In genomic region chr11:78139422-78140391, GRCh38 we compare ENCODE assay signal across 1 cellular context.
TF ChIP-seq lines count a peak whose summit lies in the region.

ALG8 (minus strand) TSS chr11:78139626; CDS start chr11:78139588, 38 bp downstream.

TF ChIP-seq in HepG2, 621 proteins besides CTCF, POLR2A, EP300 and RAD21 (continued from another document and continues in another):
- TF ChIP-seq ZNF572 (CRISPR knock-in tag; IDR thresholded peaks at IDR 0.05) (no peak), ZNF562 (CRISPR knock-in tag; IDR thresholded peaks at IDR 0.05; ENCODE audit: borderline replicate concordance) (peak; percentile 94; the same call in 1 of the 2 replicates), ZNF354B (CRISPR knock-in tag; IDR thresholded peaks at IDR 0.05) (no peak; the same call in 1 of the 2 replicates), ZFP82 (CRISPR knock-in tag; IDR thresholded peaks at IDR 0.05; ENCODE audit: borderline replicate concordance) (no peak; the same call in 1 of the 2 replicates), ATAD3A (CRISPR knock-in tag; IDR thresholded peaks at IDR 0.05) (no peak), ZNF414 (CRISPR knock-in tag; IDR thresholded peaks at IDR 0.05) (peak; percentile 90; the same call in 1 of the 2 replicates), ZFP36 (IDR thresholded peaks at IDR 0.05; ENCODE audit: borderline replicate concordance, low read depth, low read length, partially characterized antibody) (no peak), ZNF891 (CRISPR knock-in tag; IDR thresholded peaks at IDR 0.05) (peak; percentile 31; the same call in 1 of the 2 replicates), ZNF207 (IDR thresholded peaks at IDR 0.05; ENCODE audit: borderline replicate concordance) (no peak), ZHX2 (IDR thresholded peaks at IDR 0.05; ENCODE audit: low read depth) (peak; percentile 76; the same call in 1 of the 2 replicates), ZHX2 (CRISPR knock-in tag; IDR thresholded peaks at IDR 0.05; ENCODE audit: borderline replicate concordance) (no peak; the same call in none of the 2 replicates), MLLT10 (CRISPR knock-in tag; IDR thresholded peaks at IDR 0.05) (no peak), MED8 (CRISPR knock-in tag; IDR thresholded peaks at IDR 0.05; ENCODE audit: insufficient replicate concordance) (peak; percentile 18), IKZF1 (IDR thresholded peaks at IDR 0.05) (no peak), SETDB1 (CRISPR knock-in tag; IDR thresholded peaks at IDR 0.05; ENCODE audit: borderline replicate concordance) (no peak), PLRG1 (conservative IDR thresholded peaks at IDR 0.05) (no peak), ZBTB10 (CRISPR knock-in tag; IDR thresholded peaks at IDR 0.05; ENCODE audit: borderline replicate concordance) (no peak), TEF (CRISPR knock-in tag; IDR thresholded peaks at IDR 0.05) (no peak), ETV6 (CRISPR knock-in tag; conservative IDR thresholded peaks at IDR 0.05) (peak; percentile 61; the same call in 1 of the 2 replicates), PBX3 (CRISPR knock-in tag; IDR thresholded peaks at IDR 0.05; ENCODE audit: borderline replicate concordance) (no peak), FIP1L1 (IDR thresholded peaks at IDR 0.05; ENCODE audit: borderline replicate concordance, insufficient read depth, low read depth, low read length) (peak; percentile 62; the same call in 1 of the 2 replicates), RFXANK (CRISPR knock-in tag; IDR thresholded peaks at IDR 0.05) (0 out of 2 replicates have a peak, but pooled peaks have one; percentile 40), CERS6 (CRISPR knock-in tag; IDR thresholded peaks at IDR 0.05) (peak; percentile 74; the same call in 1 of the 2 replicates), ZNF281 (CRISPR knock-in tag; IDR thresholded peaks at IDR 0.05; ENCODE audit: borderline replicate concordance) (no peak), ZFP1 (CRISPR knock-in tag; IDR thresholded peaks at IDR 0.05) (no peak), ZNF569 (CRISPR knock-in tag; IDR thresholded peaks at IDR 0.05; ENCODE audit: borderline replicate concordance) (no peak; the same call in 1 of the 2 replicates), SP2 (CRISPR knock-in tag; IDR thresholded peaks at IDR 0.05) (0 out of 2 replicates have a peak, but pooled peaks have one; percentile 36), HDAC2 (CRISPR knock-in tag; IDR thresholded peaks at IDR 0.05) (no peak; the same call in 1 of the 2 replicates), TBP (CRISPR knock-in tag; IDR thresholded peaks at IDR 0.05) (no peak), ATM (IDR thresholded peaks at IDR 0.05; ENCODE audit: borderline replicate concordance) (no peak), SMAD1 (CRISPR knock-in tag; IDR thresholded peaks at IDR 0.05; ENCODE audit: borderline replicate concordance, low read depth) (peak; percentile 75; the same call in 1 of the 2 replicates), ZNF263 (CRISPR knock-in tag; IDR thresholded peaks at IDR 0.05) (no peak), RXRB (CRISPR knock-in tag; IDR thresholded peaks at IDR 0.05; ENCODE audit: borderline replicate concordance) (peak; percentile 26; the same call in 1 of the 2 replicates), ZNF781 (CRISPR knock-in tag; IDR thresholded peaks at IDR 0.05; ENCODE audit: borderline replicate concordance, not compliant biosample characterization) (no peak), CBX1 (IDR thresholded peaks at IDR 0.05; ENCODE audit: low read depth) (no peak), ZNF280D (CRISPR knock-in tag; IDR thresholded peaks at IDR 0.05) (no peak), ELF1 (CRISPR knock-in tag; IDR thresholded peaks at IDR 0.05) (peak; percentile 95), POGZ (CRISPR knock-in tag; IDR thresholded peaks at IDR 0.05) (peak; percentile 61), SPEN (CRISPR knock-in tag; IDR thresholded peaks at IDR 0.05; ENCODE audit: low read depth) (peak; percentile 90), MIER3 (CRISPR knock-in tag; IDR thresholded peaks at IDR 0.05; ENCODE audit: borderline replicate concordance) (no peak; the same call in 1 of the 2 replicates), ZFY (CRISPR knock-in tag; IDR thresholded peaks at IDR 0.05) (peak; percentile 62), ZNF652 (CRISPR knock-in tag; IDR thresholded peaks at IDR 0.05; ENCODE audit: borderline replicate concordance, low read depth) (no peak), ZNF616 (CRISPR knock-in tag; IDR thresholded peaks at IDR 0.05; ENCODE audit: low read depth) (peak; percentile 29; the same call in 1 of the 2 replicates), RELA (CRISPR knock-in tag; IDR thresholded peaks at IDR 0.05) (no peak), KLF9 (CRISPR knock-in tag; IDR thresholded peaks at IDR 0.05; ENCODE audit: low read depth) (0 out of 2 replicates have a peak, but pooled peaks have one; percentile 26)
